8 cellular contexts compared by ENCODE assay signal in the genomic region with DNA sequence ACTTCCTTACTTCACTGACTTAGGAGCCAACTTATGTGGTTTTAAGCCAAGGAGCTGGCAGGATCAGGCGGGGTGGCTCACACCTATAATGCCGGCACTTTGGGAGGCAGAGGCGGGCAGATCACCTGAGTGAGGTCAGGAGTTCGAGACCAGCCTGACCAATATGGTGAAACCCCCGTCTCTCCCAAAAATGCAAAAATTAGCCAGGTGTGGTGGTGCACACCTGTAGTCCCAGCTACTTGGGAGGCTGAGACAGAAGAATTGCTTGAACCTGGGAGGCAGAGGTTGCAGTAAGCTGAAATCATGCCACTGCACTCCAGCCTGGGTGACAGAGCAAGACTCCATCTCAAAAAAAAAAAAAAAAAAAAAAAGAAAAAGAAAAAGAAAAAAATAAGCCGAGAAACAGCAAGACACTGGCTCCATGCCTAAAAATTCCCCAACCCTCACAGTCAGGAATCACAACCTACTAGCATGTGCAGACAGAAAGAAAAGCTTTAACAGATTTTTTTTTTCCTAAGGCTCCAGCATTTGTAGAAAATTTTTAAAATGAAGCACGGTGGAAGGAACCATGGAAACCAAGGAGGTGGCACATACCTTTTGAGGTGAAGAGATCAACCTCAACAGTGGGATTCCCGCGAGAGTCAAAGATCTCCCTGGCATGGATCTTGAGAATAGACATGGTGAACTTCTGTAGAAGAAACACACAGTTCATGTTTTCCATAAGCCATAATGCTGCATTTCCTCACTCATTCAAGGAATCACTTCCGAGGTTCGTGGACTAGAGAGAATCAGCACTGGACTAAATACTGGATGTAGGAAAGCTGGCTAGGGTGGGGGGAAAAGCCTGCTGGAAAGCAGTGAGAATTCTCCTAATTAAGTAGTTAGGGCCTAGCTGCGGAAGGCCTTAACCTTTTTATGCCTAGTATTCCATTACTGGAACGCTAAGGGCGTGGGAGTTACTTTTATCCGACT. TPM values are rescaled to one million over a fixed set of nuclear protein-coding genes. Genes with fewer than 3 reads are reported as not detected.
A peak's percentile ranks its signal among the peaks of the same experiment; 100 is the strongest.
DNase-seq lines count a peak whose midpoint lies in the region; ATAC-seq, FAIRE-seq and TF ChIP-seq lines count a peak whose summit lies in the region.

No MANE protein-coding gene starts in this region.

- no TSS peak for BruUV-seq in HepG2 (replicated peaks; lab: Mats Ljungman, UMichigan)

- TF ChIP-seq CTCF in heart right ventricle (IDR thresholded peaks at IDR 0.05) (no peak), adrenal gland (IDR thresholded peaks at IDR 0.05) (no peak), HepG2 (CRISPR knock-in tag; IDR thresholded peaks at IDR 0.05) (no peak), upper lobe of right lung (IDR thresholded peaks at IDR 0.05) (no peak)

- H3K9ac ChIP-seq in HepG2 (ENCODE audit: insufficient read depth, low read depth, low read length) = peak overlapping the region; percentile 97

- POLR2A ChIA-PET in HepG2 (lab: Yijun Ruan, JAX) = interaction anchor here (1.1 to 2.4 kb wide), 2 partner anchors 12 to 26 kb away, joined by 3 to 43 read pairs; no protein-coding TSS in a partner anchor

- ATAC-seq in heart right ventricle (no peak), left ventricle myocardium superior (no peak), HepG2 (no peak), upper lobe of right lung (no peak), HG03045 (IDR thresholded peaks at IDR 0.05; ENCODE audit: unreplicated experiment) (no peak), HG03108 (IDR thresholded peaks at IDR 0.05; ENCODE audit: unreplicated experiment) (no peak), GM18520 (IDR thresholded peaks at IDR 0.05; ENCODE audit: unreplicated experiment) (no peak)

- intact Hi-C loops in heart right ventricle (cut with DNase I) = no loop called here
- intact Hi-C loops in left ventricle myocardium superior (cut with micrococcal nuclease) = no loop called here
- intact Hi-C loops in adrenal gland (cut with DNase I) = no loop called here
- intact Hi-C loops in HepG2 (cut with micrococcal nuclease; ENCODE audit: unreplicated experiment) = no loop called here
- intact Hi-C loops in upper lobe of right lung (cut with DNase I) = no loop called here

- DNase-seq in heart right ventricle = no peak
- no peak for DNase-seq in left ventricle myocardium superior
- DNase-seq in adrenal gland = no peak
- DNase-seq in HepG2 (ENCODE audit: low spot score) = no peak
- DNase-seq in upper lobe of right lung = no peak

- H4K20me1 ChIP-seq in HepG2 (ENCODE audit: insufficient read depth, low read length) = peaks cover 78% of the 10 kb centered on the region

- 74 to 78% methylated on average over 15 of the region's 15 CpGs for WGBS in heart right ventricle, 2 donors
- WGBS in adrenal gland, 4 donors = 80 to 88% (median 83%) methylated on average over 14 to 15 of the region's 15 CpGs
- 53% methylated on average over 13 of the region's 15 CpGs for WGBS in HepG2 (ENCODE audit: low lambda C conversion rate)

- H3K27ac ChIP-seq in heart right ventricle = peak overlapping the region in 9 of 10 donors; percentile 29 to 98 (median 66)
- H3K27ac ChIP-seq in adrenal gland = peak overlapping the region in 3 of 5 donors; percentile 41 to 99 (median 66)
- peak overlapping the region; percentile 55 for H3K27ac ChIP-seq in HepG2 (ENCODE audit: extremely low read length, insufficient read depth, low read length)
- peak overlapping the region; percentile 44 for H3K27ac ChIP-seq in upper lobe of right lung

- no peak overlapping the region for H2AFZ ChIP-seq in HepG2 (ENCODE audit: low read length)

- no peaks in the 10 kb centered on the region for H3K27me3 ChIP-seq in heart right ventricle
- no peaks in the 10 kb centered on the region for H3K27me3 ChIP-seq in adrenal gland
- H3K27me3 ChIP-seq in HepG2 (ENCODE audit: control insufficient read depth in 1 of 2, insufficient read depth in 2 of 2, low read length in 2 of 2) = peaks cover 0 to 2% of the 10 kb centered on the region in 2 experiments; a peak in 2 of 5 replicates
- no peaks in the 10 kb centered on the region for H3K27me3 ChIP-seq in upper lobe of right lung

- H3K79me2 ChIP-seq in HepG2 (ENCODE audit: insufficient read depth, low read length) = peaks cover 85% of the 10 kb centered on the region

- H3K4me1 ChIP-seq in heart right ventricle = peaks cover 17 to 74% (median 64%) of the 10 kb centered on the region in 9 donors
- peaks cover 38 to 65% of the 10 kb centered on the region in 2 donors for H3K4me1 ChIP-seq in adrenal gland (replicated peaks in 1 of 2)
- peaks cover 62% of the 10 kb centered on the region for H3K4me1 ChIP-seq in HepG2 (ENCODE audit: insufficient read depth, low read length)
- H3K4me1 ChIP-seq in upper lobe of right lung = peaks cover 65% of the 10 kb centered on the region

- in situ Hi-C loops in HepG2 (cut with HindIII; ENCODE audit: extremely low pct_ligation_motif_present, low pct_unique_long_range_greater_than_20kb) = no loop called here

- H3K4me2 ChIP-seq in HepG2 (ENCODE audit: low read depth, low read length) = peak overlapping the region; percentile 90

- peak overlapping the region in 1 of 10 donors; percentile 84 for H3K4me3 ChIP-seq in heart right ventricle
- no peak overlapping the region for H3K4me3 ChIP-seq in adrenal gland
- peak overlapping the region; percentile 70 to 93 (median 93) for H3K4me3 ChIP-seq in HepG2 (replicated peaks in 1 of 3; ENCODE audit: insufficient read depth in 1 of 3, low read depth in 2 of 3, low read length in 3 of 3)
- peak overlapping the region; percentile 90 for H3K4me3 ChIP-seq in upper lobe of right lung

- H3K9me3 ChIP-seq in heart right ventricle (no peaks in the 10 kb centered on the region), adrenal gland (replicated peaks in 1 of 3) (no peaks in the 10 kb centered on the region), HepG2 (ENCODE audit: low read length) (no peaks in the 10 kb centered on the region), upper lobe of right lung (no peaks in the 10 kb centered on the region)

- TF ChIP-seq EP300 in HepG2 (IDR thresholded peaks at IDR 0.05; ENCODE audit: low read depth in 2 of 2, low read length in 2 of 2) = no peak
- TF ChIP-seq EP300 in HepG2 (CRISPR knock-in tag; IDR thresholded peaks at IDR 0.05; ENCODE audit: borderline replicate concordance) = no peak

- peaks cover 3 to 78% (median 37%) of the 10 kb centered on the region in 9 donors for H3K36me3 ChIP-seq in heart right ventricle
- H3K36me3 ChIP-seq in adrenal gland (replicated peaks in 1 of 2) = peaks cover 0 to 62% of the 10 kb centered on the region in 2 donors
- H3K36me3 ChIP-seq in HepG2 (replicated peaks in 1 of 2; ENCODE audit: control insufficient read depth in 1 of 2, insufficient read depth in 2 of 2, low read length in 2 of 2) = peaks cover 28 to 69% of the 10 kb centered on the region in 2 experiments
- H3K36me3 ChIP-seq in upper lobe of right lung = peaks cover 66% of the 10 kb centered on the region

- no peak for FAIRE-seq in HepG2 (lab: Jason Lieb, UNC)

- CTCF ChIA-PET in HepG2 (lab: Yijun Ruan, JAX; ENCODE audit: low intra/inter-chr PET ratio, low total read pairs) = no interaction called here

- TF ChIP-seq POLR2A in adrenal gland (IDR thresholded peaks at IDR 0.05) (no peak), HepG2 (IDR thresholded peaks at IDR 0.05; ENCODE audit: insufficient read depth in 1 of 2, low read depth in 2 of 2, low read length in 2 of 2) (peak; percentile 20 to 35; a peak in 2 of 4 replicates)

- TF ChIP-seq RAD21 in HepG2 (CRISPR knock-in tag; IDR thresholded peaks at IDR 0.05) = no peak

RNA-seq across cellular contexts. Expression of a gene that starts 4.0 kb away (rescaled TPM):
- total RNA-seq in heart right ventricle = 100 to 1,000 TPM; 104 to 472 (median 141) TPM
- 100 to 1,000 TPM in 1 of 2 donors, 10 to 100 TPM in 1; 73.3 to 581 TPM for polyA plus RNA-seq in heart right ventricle
- total RNA-seq in left ventricle myocardium superior = 126 TPM
- 100 to 1,000 TPM; 419 to 751 (median 581) TPM for total RNA-seq in adrenal gland
- 100 to 1,000 TPM; 142 to 815 (median 215) TPM for polyA plus RNA-seq in adrenal gland
- total RNA-seq in HepG2 (2016; rRNA removed; fragmentation: Illumina TruSeq; extraction: Trizol) = 1,559 and 2,216 TPM in 2 replicates
- 233 and 251 TPM in 2 replicates for total RNA-seq in HepG2 (2016; cell fraction: cytosol; rRNA removed; fragmentation: Illumina TruSeq; extraction: Trizol; ENCODE audit: low read depth)
- 1,559 and 2,270 TPM in 2 replicates for total RNA-seq in HepG2 (2016; cell fraction: insoluble cytoplasmic fraction; rRNA removed; fragmentation: Illumina TruSeq; extraction: Trizol)
- 352 and 366 TPM in 2 replicates for total RNA-seq in HepG2 (2016; cell fraction: membrane; rRNA removed; fragmentation: Illumina TruSeq; extraction: Trizol)
- total RNA-seq in HepG2 (2016; cell fraction: nucleus; rRNA removed; fragmentation: Illumina TruSeq; extraction: Trizol) = 647 and 688 TPM in 2 replicates
- 2,835 and 3,103 TPM in 2 replicates for polyA plus RNA-seq in HepG2 (2011; rRNA removed)
- polyA plus RNA-seq in HepG2 (2011; cell fraction: cytosol; rRNA removed) = 2,814 and 3,536 TPM in 2 replicates
- polyA plus RNA-seq in HepG2 (2011; cell fraction: nucleus; rRNA removed) = 1,312 and 1,364 TPM in 2 replicates
- polyA plus RNA-seq in HepG2 (2012) = 2,599 and 3,087 TPM in 2 replicates
- 244 and 257 TPM in 2 replicates for polyA plus RNA-seq in HepG2 (2016; cell fraction: cytosol; fragmentation: Illumina TruSeq; extraction: Trizol; ENCODE audit: low read depth)
- 2,184 and 2,214 TPM in 2 replicates for polyA plus RNA-seq in HepG2 (2016; cell fraction: insoluble cytoplasmic fraction; fragmentation: Illumina TruSeq; extraction: Trizol; ENCODE audit: low read depth)
- 258 and 284 TPM in 2 replicates for polyA plus RNA-seq in HepG2 (2016; cell fraction: membrane; fragmentation: Illumina TruSeq; extraction: Trizol; ENCODE audit: low read depth)
- 796 and 841 TPM in 2 replicates for polyA plus RNA-seq in HepG2 (2016; cell fraction: nucleus; fragmentation: Illumina TruSeq; extraction: Trizol; ENCODE audit: insufficient read depth, low read depth)
- polyA minus RNA-seq in HepG2 (2011; rRNA and poly(A)+ RNA removed; ENCODE audit: low replicate concordance) = 4,265 and 4,548 TPM in 2 replicates
- 2,231 and 2,479 TPM in 2 replicates for polyA minus RNA-seq in HepG2 (2011; cell fraction: cytosol; rRNA and poly(A)+ RNA removed)
- 525 and 715 TPM in 2 replicates for polyA minus RNA-seq in HepG2 (2011; cell fraction: nucleus; rRNA and poly(A)+ RNA removed)
- total RNA-seq in upper lobe of right lung = 640 TPM

RNA-seq across cellular contexts. Expression of a gene that starts 57.1 kb away (rescaled TPM):
- total RNA-seq in heart right ventricle (100 to 1,000 TPM; 107 to 163 (median 144) TPM), left ventricle myocardium superior (115 TPM), adrenal gland (100 to 1,000 TPM in 3 of 8 donors, 10 to 100 TPM in 5; 49.0 to 146 (median 81.4) TPM), HepG2 (2016; rRNA removed; fragmentation: Illumina TruSeq; extraction: Trizol) (18.6 and 21.9 TPM in 2 replicates), upper lobe of right lung (99.6 TPM)
- polyA plus RNA-seq in heart right ventricle (10 to 100 TPM; 46.5 to 62.3 TPM), adrenal gland (10 to 100 TPM; 33.4 to 75.9 (median 41.6) TPM), HepG2 (2011; rRNA removed) (15.9 and 18.3 TPM in 2 replicates)
- total RNA-seq in HepG2 (2016; cell fraction: cytosol; rRNA removed; fragmentation: Illumina TruSeq; extraction: Trizol; ENCODE audit: low read depth) = 254 and 312 TPM in 2 replicates
- total RNA-seq in HepG2 (2016; cell fraction: insoluble cytoplasmic fraction; rRNA removed; fragmentation: Illumina TruSeq; extraction: Trizol) = 13.9 and 17.5 TPM in 2 replicates
- 58.9 and 60.2 TPM in 2 replicates for total RNA-seq in HepG2 (2016; cell fraction: membrane; rRNA removed; fragmentation: Illumina TruSeq; extraction: Trizol)
- 39.1 and 43.0 TPM in 2 replicates for total RNA-seq in HepG2 (2016; cell fraction: nucleus; rRNA removed; fragmentation: Illumina TruSeq; extraction: Trizol)
- 7.2 and 7.4 TPM in 2 replicates for polyA plus RNA-seq in HepG2 (2011; cell fraction: cytosol; rRNA removed)
- polyA plus RNA-seq in HepG2 (2011; cell fraction: nucleus; rRNA removed) = 66.9 and 79.6 TPM in 2 replicates
- polyA plus RNA-seq in HepG2 (2012) = 42.4 and 45.9 TPM in 2 replicates
- 1.7 and 2.2 TPM in 2 replicates for polyA plus RNA-seq in HepG2 (2016; cell fraction: cytosol; fragmentation: Illumina TruSeq; extraction: Trizol; ENCODE audit: low read depth)
- 11.9 and 19.5 TPM in 2 replicates for polyA plus RNA-seq in HepG2 (2016; cell fraction: insoluble cytoplasmic fraction; fragmentation: Illumina TruSeq; extraction: Trizol; ENCODE audit: low read depth)
- polyA plus RNA-seq in HepG2 (2016; cell fraction: membrane; fragmentation: Illumina TruSeq; extraction: Trizol; ENCODE audit: low read depth) = 5.0 and 7.3 TPM in 2 replicates
- polyA plus RNA-seq in HepG2 (2016; cell fraction: nucleus; fragmentation: Illumina TruSeq; extraction: Trizol; ENCODE audit: insufficient read depth, low read depth) = 58.3 and 59.3 TPM in 2 replicates
- polyA minus RNA-seq in HepG2 (2011; rRNA and poly(A)+ RNA removed; ENCODE audit: low replicate concordance) = 39.2 and 98.5 TPM in 2 replicates
- 79.8 and 99.4 TPM in 2 replicates for polyA minus RNA-seq in HepG2 (2011; cell fraction: cytosol; rRNA and poly(A)+ RNA removed)
- 178 and 188 TPM in 2 replicates for polyA minus RNA-seq in HepG2 (2011; cell fraction: nucleus; rRNA and poly(A)+ RNA removed)

Comparison
In these comparisons a context has a peak if more than half of its experiments do, and no peak if none do; other contexts are left out.
1. H3K4me3 ChIP-seq: peak in HepG2 (3 of 3) and upper lobe of right lung (single experiment); none in adrenal gland (0 of 4).
2. POLR2A ChIP-seq: peak in HepG2 (2 of 2); none in adrenal gland (0 of 2).
3. Peak in every context shown above with its lines, with median percentiles within 50 percentile points of each other: H3K27ac ChIP-seq.